ENCODE assay signal across 26 cellular contexts in genomic region chr14:96730386-96730785, GRCh38.
"Had no signal": no experiment of that assay in that cellular context is flagged by ENCODE, and none has a peak within 500 bp of the region (broad histone marks: within the 10 kb centered on the region; RNA-seq: fewer than 3 reads in every experiment).

No MANE protein-coding gene starts in this region.

- H3K36me3 ChIP-seq: adrenal gland, breast epithelium, cardiac muscle cell, colonic mucosa, esophagus squamous epithelium had no signal

- DNase-seq: activated CD4-positive, alpha-beta T cell treated with anti-CD3 and anti-CD28 coated beads for 1 hour; activated CD4-positive, alpha-beta T cell treated with anti-CD3 and anti-CD28 coated beads for 4 hours; activated CD4-positive, alpha-beta T cell treated with anti-CD3 and anti-CD28 coated beads, Interleukin-2, amount 50 U/mL, for 1 hour; activated CD4-positive, alpha-beta T cell treated with anti-CD3 and anti-CD28 coated beads, Interleukin-2, amount 50 U/mL, for 48 hours; activated CD8-positive, alpha-beta memory T cell treated with anti-CD3 and anti-CD28 coated beads for 24 hours; activated CD8-positive, alpha-beta T cell treated with anti-CD3 and anti-CD28 coated beads for 36 hours; activated naive CD4-positive, alpha-beta T cell treated with anti-CD3 and anti-CD28 coated beads for 36 hours; activated naive CD8-positive, alpha-beta T cell treated with anti-CD3 and anti-CD28 coated beads for 36 hours; activated naive CD8-positive, alpha-beta T cell treated with anti-CD3 and anti-CD28 coated beads, Interleukin-2, amount 50 U/mL, for 24 hours; activated T-cell treated with anti-CD3 and anti-CD28 coated beads, Interleukin-2, amount 50 U/mL, for 4 hours; adrenal gland; amygdala; aorta; body of pancreas; central memory CD4-positive, alpha-beta T cell; cerebellar nuclear complex; colonic mucosa; effector CD8-positive, alpha-beta T cell; esophagus squamous epithelium; foreskin melanocyte; head of caudate nucleus; T-helper 2 cell had no signal

- H3K9me3 ChIP-seq: adrenal gland, body of pancreas, colonic mucosa, esophagus squamous epithelium had no signal

- H3K4me1 ChIP-seq: adrenal gland, body of pancreas, breast epithelium, colonic mucosa, esophagus squamous epithelium had no signal

- H3K4me3 ChIP-seq: adrenal gland, body of pancreas, breast epithelium, cardiac muscle cell, colonic mucosa, esophagus squamous epithelium had no signal

- H3K27ac ChIP-seq: adrenal gland, body of pancreas, breast epithelium, cardiac muscle cell, colonic mucosa, epithelial cell of prostate, esophagus squamous epithelium had no signal

- ATAC-seq: activated CD8-positive, alpha-beta T cell treated with anti-CD3 and anti-CD28 coated beads for 36 hours; activated naive CD8-positive, alpha-beta T cell treated with anti-CD3 and anti-CD28 coated beads, Interleukin-2, amount 50 U/mL, for 24 hours; activated T-cell treated with anti-CD3 and anti-CD28 coated beads, Interleukin-2, amount 50 U/mL, for 4 hours; body of pancreas; WTC11 had no signal

- H3K27me3 ChIP-seq: cardiac muscle cell, colonic mucosa had no signal
